8 cellular contexts compared by ENCODE assay signal in the genomic region with DNA sequence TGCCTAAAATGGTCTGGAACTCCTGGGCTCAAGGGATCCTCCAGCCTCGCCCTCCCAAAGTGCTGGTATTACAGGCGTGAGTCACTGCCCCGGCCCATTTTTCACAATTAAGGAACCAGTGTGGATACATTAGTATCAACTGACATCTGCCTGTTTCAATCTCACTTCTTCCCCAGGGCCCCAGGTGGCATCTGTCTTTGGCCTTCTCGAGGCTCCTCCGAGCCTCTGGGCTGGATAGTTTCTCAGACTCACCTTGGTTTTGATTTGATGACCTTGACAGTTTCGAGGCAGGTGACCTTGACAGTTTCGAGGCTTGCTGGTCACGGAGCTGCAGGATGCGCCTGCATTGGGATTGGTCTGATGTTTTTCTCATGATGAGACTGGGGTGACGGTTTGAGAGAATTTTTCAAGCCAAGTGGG. TPM values are rescaled to one million over a fixed set of nuclear protein-coding genes. Genes with fewer than 3 reads are reported as not detected.
DNase-seq lines count a peak whose midpoint lies in the region; ATAC-seq, FAIRE-seq and TF ChIP-seq lines count a peak whose summit lies in the region.

No MANE protein-coding gene starts in this region.

- H3K4me1 ChIP-seq in KMS-11 (ENCODE audit: low read depth, poor library complexity, severe bottlenecking) = peaks cover 30% of the 10 kb centered on the region

- peak overlapping the region; percentile 84 for H3K4me2 ChIP-seq in KMS-11

- no peak for FAIRE-seq in bronchial epithelial cell (lab: Jason Lieb, UNC)

- DNase-seq in activated CD4-positive, alpha-beta memory T cell treated with anti-CD3 and anti-CD28 coated beads for 36 hours = no peak
- no peak for DNase-seq in activated CD4-positive, alpha-beta memory T cell treated with anti-CD3 and anti-CD28 coated beads, Interleukin-2, amount 10 ng/mL, durations not matched to agents 7 days and 5 days
- DNase-seq in bronchial epithelial cell (ENCODE audit: low read depth) = peak; percentile 39
- DNase-seq in stimulated activated naive CD8-positive, alpha-beta T cell treated with anti-CD3 and anti-CD28 coated beads, Interleukin-15, amount 100 ng/mL, for 72 hours = no peak
- DNase-seq in substantia nigra (lab: John Stamatoyannopoulos, UW) = no peak
- no peak for DNase-seq in activated effector memory CD4-positive, alpha-beta T cell treated with anti-CD3 and anti-CD28 coated beads, Interleukin-2, amount 50 U/mL, for 16 hours

- ATAC-seq in stimulated activated naive CD8-positive, alpha-beta T cell treated with anti-CD3 and anti-CD28 coated beads, Interleukin-15, amount 100 ng/mL, for 72 hours = no peak
- no peak for ATAC-seq in GM19035 (IDR thresholded peaks at IDR 0.05; ENCODE audit: unreplicated experiment)

- peak overlapping the region; percentile 15 for H3K27ac Mint-ChIP-seq in activated CD4-positive, alpha-beta memory T cell treated with anti-CD3 and anti-CD28 coated beads for 36 hours
- no peak overlapping the region for H3K27ac Mint-ChIP-seq in activated CD4-positive, alpha-beta memory T cell treated with anti-CD3 and anti-CD28 coated beads, Interleukin-2, amount 10 ng/mL, durations not matched to agents 7 days and 5 days
- H3K27ac Mint-ChIP-seq in stimulated activated naive CD8-positive, alpha-beta T cell treated with anti-CD3 and anti-CD28 coated beads, Interleukin-15, amount 100 ng/mL, for 72 hours = no peak overlapping the region

- H4K20me1 ChIP-seq in KMS-11 (ENCODE audit: insufficient read depth) = no peaks in the 10 kb centered on the region

- peaks cover 3% of the 10 kb centered on the region for H3K9me3 Mint-ChIP-seq in activated CD4-positive, alpha-beta memory T cell treated with anti-CD3 and anti-CD28 coated beads for 36 hours
- H3K9me3 Mint-ChIP-seq in activated CD4-positive, alpha-beta memory T cell treated with anti-CD3 and anti-CD28 coated beads, Interleukin-2, amount 10 ng/mL, durations not matched to agents 7 days and 5 days = peaks cover 1% of the 10 kb centered on the region
- H3K9me3 Mint-ChIP-seq in stimulated activated naive CD8-positive, alpha-beta T cell treated with anti-CD3 and anti-CD28 coated beads, Interleukin-15, amount 100 ng/mL, for 72 hours = no peaks in the 10 kb centered on the region

- intact Hi-C loops in activated CD4-positive, alpha-beta memory T cell treated with anti-CD3 and anti-CD28 coated beads for 36 hours (cut with micrococcal nuclease) = loop anchor here (2.0 kb wide), 1 partner anchor 42 kb away; a partner anchor contains a TSS

- H3K4me3 ChIP-seq in KMS-11 (IDR thresholded peaks at IDR 0.05; ENCODE audit: insufficient read depth, low read depth, low read length) (no peak overlapping the region), bronchial epithelial cell (ENCODE audit: low read depth, low read length) (no peak overlapping the region)

- no peak overlapping the region for H2AFZ ChIP-seq in KMS-11 (ENCODE audit: low read depth)

- CTCF ChIA-PET in activated CD4-positive, alpha-beta memory T cell treated with anti-CD3 and anti-CD28 coated beads for 36 hours (lab: Charles Lee) = no interaction called here
- CTCF ChIA-PET in activated CD4-positive, alpha-beta memory T cell treated with anti-CD3 and anti-CD28 coated beads, Interleukin-2, amount 10 ng/mL, durations not matched to agents 7 days and 5 days (lab: Charles Lee) = no interaction called here

- H3K4me3 Mint-ChIP-seq in activated CD4-positive, alpha-beta memory T cell treated with anti-CD3 and anti-CD28 coated beads for 36 hours = peak overlapping the region; percentile 7
- H3K4me3 Mint-ChIP-seq in activated CD4-positive, alpha-beta memory T cell treated with anti-CD3 and anti-CD28 coated beads, Interleukin-2, amount 10 ng/mL, durations not matched to agents 7 days and 5 days = no peak overlapping the region
- H3K4me3 Mint-ChIP-seq in stimulated activated naive CD8-positive, alpha-beta T cell treated with anti-CD3 and anti-CD28 coated beads, Interleukin-15, amount 100 ng/mL, for 72 hours = peak overlapping the region; percentile 62 to 72

- no peaks in the 10 kb centered on the region for H3K79me2 ChIP-seq in KMS-11 (ENCODE audit: insufficient read depth, low read depth)

- peak overlapping the region; percentile 89 for H3K27ac ChIP-seq in KMS-11
- no peak overlapping the region for H3K27ac ChIP-seq in substantia nigra (ENCODE audit: low read depth, low read length, poor library complexity, severe bottlenecking)

- H3K27me3 ChIP-seq in KMS-11 (ENCODE audit: insufficient read depth, low read depth) (no peaks in the 10 kb centered on the region), bronchial epithelial cell (ENCODE audit: control insufficient read depth, insufficient read depth, low read length) (peaks cover 7% of the 10 kb centered on the region)

- no peaks in the 10 kb centered on the region for H3K36me3 ChIP-seq in KMS-11 (ENCODE audit: insufficient read depth)
- no peaks in the 10 kb centered on the region for H3K36me3 ChIP-seq in bronchial epithelial cell (ENCODE audit: control insufficient read depth, insufficient read depth, low read length)

- peaks cover 3% of the 10 kb centered on the region for H3K27me3 Mint-ChIP-seq in activated CD4-positive, alpha-beta memory T cell treated with anti-CD3 and anti-CD28 coated beads for 36 hours
- H3K27me3 Mint-ChIP-seq in activated CD4-positive, alpha-beta memory T cell treated with anti-CD3 and anti-CD28 coated beads, Interleukin-2, amount 10 ng/mL, durations not matched to agents 7 days and 5 days = peaks cover 21% of the 10 kb centered on the region
- H3K27me3 Mint-ChIP-seq in stimulated activated naive CD8-positive, alpha-beta T cell treated with anti-CD3 and anti-CD28 coated beads, Interleukin-15, amount 100 ng/mL, for 72 hours = peaks cover 44% of the 10 kb centered on the region

- H3K9ac ChIP-seq in KMS-11 = peak overlapping the region; percentile 66; the same call in 1 of the 2 replicates

- POLR2A ChIA-PET in activated CD4-positive, alpha-beta memory T cell treated with anti-CD3 and anti-CD28 coated beads for 36 hours (lab: Charles Lee) = no interaction called here
- POLR2A ChIA-PET in activated CD4-positive, alpha-beta memory T cell treated with anti-CD3 and anti-CD28 coated beads, Interleukin-2, amount 10 ng/mL, durations not matched to agents 7 days and 5 days (lab: Charles Lee) = no interaction called here

- no peaks in the 10 kb centered on the region for H3K36me3 Mint-ChIP-seq in activated CD4-positive, alpha-beta memory T cell treated with anti-CD3 and anti-CD28 coated beads for 36 hours
- no peaks in the 10 kb centered on the region for H3K36me3 Mint-ChIP-seq in activated CD4-positive, alpha-beta memory T cell treated with anti-CD3 and anti-CD28 coated beads, Interleukin-2, amount 10 ng/mL, durations not matched to agents 7 days and 5 days (ENCODE audit: low read depth)

- TF ChIP-seq CTCF in KMS-11 (conservative IDR thresholded peaks at IDR 0.05; ENCODE audit: low read depth, low read length) (no peak), bronchial epithelial cell (IDR thresholded peaks at IDR 0.05; ENCODE audit: insufficient read depth, low read length, severe bottlenecking) (no peak)

- H3K4me1 Mint-ChIP-seq in activated CD4-positive, alpha-beta memory T cell treated with anti-CD3 and anti-CD28 coated beads for 36 hours (ENCODE audit: low read depth) = peaks cover 30% of the 10 kb centered on the region
- H3K4me1 Mint-ChIP-seq in activated CD4-positive, alpha-beta memory T cell treated with anti-CD3 and anti-CD28 coated beads, Interleukin-2, amount 10 ng/mL, durations not matched to agents 7 days and 5 days = peaks cover 15% of the 10 kb centered on the region
- peaks cover 29% of the 10 kb centered on the region for H3K4me1 Mint-ChIP-seq in stimulated activated naive CD8-positive, alpha-beta T cell treated with anti-CD3 and anti-CD28 coated beads, Interleukin-15, amount 100 ng/mL, for 72 hours

RNA-seq across cellular contexts. Expression of a gene that starts 41.0 kb away (rescaled TPM):
- total RNA-seq in activated CD4-positive, alpha-beta memory T cell treated with anti-CD3 and anti-CD28 coated beads for 36 hours = 10 to 100 TPM; 86.1 to 86.9 TPM
- total RNA-seq in activated CD4-positive, alpha-beta memory T cell treated with anti-CD3 and anti-CD28 coated beads, Interleukin-2, amount 10 ng/mL, durations not matched to agents 7 days and 5 days = 10 to 100 TPM; 88.9 to 90.8 TPM
- total RNA-seq in bronchial epithelial cell = 20.1 and 20.3 TPM in 2 replicates
